ENCODE assay signal across 8 cellular contexts in the genomic region with DNA sequence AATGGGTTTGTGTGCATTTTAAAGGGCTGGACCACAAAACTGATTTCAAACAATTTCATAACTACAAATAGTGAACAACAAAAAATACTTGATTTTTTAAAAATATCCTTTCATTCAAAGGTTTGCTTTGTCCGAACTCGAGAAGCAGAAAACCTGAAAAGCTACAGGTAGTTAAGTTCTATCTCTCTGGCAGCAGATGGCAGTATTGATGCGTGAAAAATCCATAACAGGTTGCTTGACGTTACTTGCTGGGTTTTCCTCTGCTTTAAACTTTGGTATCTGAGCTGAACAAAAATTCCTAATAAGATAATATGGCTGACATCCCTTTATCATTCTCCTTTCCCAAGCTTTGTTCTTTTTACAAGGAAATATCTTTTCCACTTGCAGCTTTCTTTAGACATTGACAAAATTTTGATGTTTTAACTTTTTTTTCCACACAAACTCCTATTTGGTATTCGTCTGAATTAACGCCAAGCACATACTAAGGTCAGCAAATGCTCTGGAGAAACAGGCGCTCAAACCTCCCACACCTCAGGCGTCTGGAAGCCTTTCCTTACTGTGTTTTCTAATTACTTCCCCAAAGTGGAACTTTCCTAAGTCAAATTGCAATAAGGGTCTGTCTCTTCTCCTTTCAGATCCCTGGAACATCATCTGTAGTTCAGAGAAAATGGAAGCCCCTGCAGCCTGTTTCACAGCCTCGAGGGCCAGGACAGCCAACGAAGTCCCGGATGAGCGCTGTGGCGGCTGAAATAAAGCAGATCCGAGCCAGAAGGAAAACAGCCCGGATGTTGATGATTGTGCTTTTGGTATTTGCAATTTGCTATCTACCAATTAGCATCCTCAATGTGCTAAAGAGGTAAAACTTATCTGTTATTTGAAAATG. TPM values are rescaled to one million over a fixed set of nuclear protein-coding genes. Genes with fewer than 3 reads are reported as not detected.
A peak's percentile ranks its signal among the peaks of the same experiment; 100 is the strongest.
DNase-seq lines count a peak whose midpoint lies in the region; ATAC-seq, FAIRE-seq and TF ChIP-seq lines count a peak whose summit lies in the region.

No MANE protein-coding gene starts in this region.

- no peak overlapping the region for H3K4me2 ChIP-seq in astrocyte (ENCODE audit: low read length)

- FAIRE-seq in astrocyte (lab: Jason Lieb, UNC): peak; percentile 13

- WGBS in testis, 2 donors: 6 to 12% methylated on average over 15 of the region's 15 CpGs

- DNase-seq in SIG-M5 treated with dmso at 0.1 percent for 504 hours (lab: John Stamatoyannopoulos, UW; ENCODE audit: unreplicated experiment): peak; percentile 16
- DNase-seq in SIG-M5 (lab: John Stamatoyannopoulos, UW): no peak
- peak; percentile 46 to 86 for DNase-seq in NCI-H446 (lab: John Stamatoyannopoulos, UW)
- peak; percentile 44 for DNase-seq in astrocyte (ENCODE audit: low read depth)
- peak; percentile 78 for DNase-seq in testis
- no peak for DNase-seq in activated CD4-positive, alpha-beta memory T cell treated with anti-CD3 and anti-CD28 coated beads, Interleukin-2, amount 10 ng/mL, durations not matched to agents 7 days and 5 days

- H4K20me1 ChIP-seq in astrocyte (ENCODE audit: insufficient read depth, low read length): no peaks in the 10 kb centered on the region

- POLR2A ChIA-PET in activated CD4-positive, alpha-beta memory T cell treated with anti-CD3 and anti-CD28 coated beads, Interleukin-2, amount 10 ng/mL, durations not matched to agents 7 days and 5 days (lab: Charles Lee): no interaction called here

- H3K4me3 Mint-ChIP-seq in astrocyte (ENCODE audit: unreplicated experiment): no peak overlapping the region
- H3K4me3 Mint-ChIP-seq in activated CD4-positive, alpha-beta memory T cell treated with anti-CD3 and anti-CD28 coated beads, Interleukin-2, amount 10 ng/mL, durations not matched to agents 7 days and 5 days: no peak overlapping the region

- H3K4me3 ChIP-seq in astrocyte (ENCODE audit: insufficient read depth, low read depth, low read length): no peak overlapping the region
- no peak overlapping the region for H3K4me3 ChIP-seq in iPS-18a (ENCODE audit: low read length)
- H3K4me3 ChIP-seq in testis: peak overlapping the region; percentile 9 to 25

- H3K27me3 ChIP-seq in astrocyte (ENCODE audit: insufficient read depth, low read length) (no peaks in the 10 kb centered on the region), iPS-18a (ENCODE audit: control insufficient read depth, insufficient read depth, low read length) (no peaks in the 10 kb centered on the region), testis (no peaks in the 10 kb centered on the region)

- H3K4me1 Mint-ChIP-seq in astrocyte (ENCODE audit: low read depth, unreplicated experiment): no peaks in the 10 kb centered on the region
- H3K4me1 Mint-ChIP-seq in activated CD4-positive, alpha-beta memory T cell treated with anti-CD3 and anti-CD28 coated beads, Interleukin-2, amount 10 ng/mL, durations not matched to agents 7 days and 5 days: no peaks in the 10 kb centered on the region

- TF ChIP-seq POLR2A in testis (IDR thresholded peaks at IDR 0.05): no peak

- H3K27me3 Mint-ChIP-seq in astrocyte (ENCODE audit: low read depth, unreplicated experiment): no peaks in the 10 kb centered on the region
- no peaks in the 10 kb centered on the region for H3K27me3 Mint-ChIP-seq in activated CD4-positive, alpha-beta memory T cell treated with anti-CD3 and anti-CD28 coated beads, Interleukin-2, amount 10 ng/mL, durations not matched to agents 7 days and 5 days

- peak; percentile 74 for TF ChIP-seq CTCF in astrocyte (IDR thresholded peaks at IDR 0.05; ENCODE audit: insufficient read depth, low read depth, low read length)
- TF ChIP-seq CTCF in testis (IDR thresholded peaks at IDR 0.05): peak; percentile 30 to 54 (median 50)

- no peaks in the 10 kb centered on the region for H3K9me3 Mint-ChIP-seq in astrocyte (ENCODE audit: unreplicated experiment)
- no peaks in the 10 kb centered on the region for H3K9me3 Mint-ChIP-seq in activated CD4-positive, alpha-beta memory T cell treated with anti-CD3 and anti-CD28 coated beads, Interleukin-2, amount 10 ng/mL, durations not matched to agents 7 days and 5 days

- H3K9me3 ChIP-seq in astrocyte (ENCODE audit: insufficient read depth, low read depth, low read length): no peaks in the 10 kb centered on the region
- H3K9me3 ChIP-seq in iPS-18a (ENCODE audit: control insufficient read depth, low read depth, low read length): no peaks in the 10 kb centered on the region
- no peaks in the 10 kb centered on the region for H3K9me3 ChIP-seq in testis

- peak; percentile 57 for ATAC-seq in HG03025 (IDR thresholded peaks at IDR 0.05; ENCODE audit: low FRiP score, unreplicated experiment)

- H3K79me2 ChIP-seq in astrocyte (ENCODE audit: insufficient read depth, low read length): no peaks in the 10 kb centered on the region

- H3K9ac ChIP-seq in astrocyte (ENCODE audit: low read length) (no peak overlapping the region), iPS-18a (ENCODE audit: low read length) (peak overlapping the region; percentile 33)

- intact Hi-C loops in testis (cut with DNase I; ENCODE audit: low total_unique reads): no loop called here

- no peaks in the 10 kb centered on the region for H3K36me3 Mint-ChIP-seq in astrocyte (ENCODE audit: low read depth, unreplicated experiment)
- no peaks in the 10 kb centered on the region for H3K36me3 Mint-ChIP-seq in activated CD4-positive, alpha-beta memory T cell treated with anti-CD3 and anti-CD28 coated beads, Interleukin-2, amount 10 ng/mL, durations not matched to agents 7 days and 5 days (ENCODE audit: low read depth)

- CTCF ChIA-PET in activated CD4-positive, alpha-beta memory T cell treated with anti-CD3 and anti-CD28 coated beads, Interleukin-2, amount 10 ng/mL, durations not matched to agents 7 days and 5 days (lab: Charles Lee): interaction anchor here (1.0 to 1.4 kb wide), 3 partner anchors 9 to 17 kb away, joined by 3 to 7 read pairs (median 3); no protein-coding TSS in a partner anchor

- H3K4me1 ChIP-seq in astrocyte (ENCODE audit: insufficient read depth, low read length) (no peaks in the 10 kb centered on the region), iPS-18a (ENCODE audit: control insufficient read depth, low read depth, low read length) (peaks cover 17% of the 10 kb centered on the region), testis (no peaks in the 10 kb centered on the region)

- H3K27ac ChIP-seq in astrocyte (ENCODE audit: low read depth, low read length) (no peak overlapping the region), iPS-18a (ENCODE audit: low read length) (no peak overlapping the region), testis (peak overlapping the region in 1 of 2 donors; percentile 12)

- H3K36me3 ChIP-seq in astrocyte (ENCODE audit: insufficient read depth, low read length) (no peaks in the 10 kb centered on the region), iPS-18a (ENCODE audit: control insufficient read depth, low read depth, low read length) (no peaks in the 10 kb centered on the region), testis (ENCODE audit: low read depth, missing control alignments) (no peaks in the 10 kb centered on the region)

- H2AFZ ChIP-seq in astrocyte (ENCODE audit: low read depth, low read length): no peak overlapping the region

- no peak overlapping the region for H3K27ac Mint-ChIP-seq in astrocyte (ENCODE audit: unreplicated experiment)
- H3K27ac Mint-ChIP-seq in activated CD4-positive, alpha-beta memory T cell treated with anti-CD3 and anti-CD28 coated beads, Interleukin-2, amount 10 ng/mL, durations not matched to agents 7 days and 5 days: no peak overlapping the region

RNA-seq across cellular contexts. Expression of gene GFRAL, which starts 50.3 kb away (rescaled TPM):
- total RNA-seq in astrocyte: not detected in 2 replicates
- under 1 TPM; 0.19 to 0.31 TPM for total RNA-seq in testis
- polyA plus RNA-seq in testis (ENCODE audit: insufficient read depth, low read depth, low replicate concordance): not detected
- total RNA-seq in activated CD4-positive, alpha-beta memory T cell treated with anti-CD3 and anti-CD28 coated beads, Interleukin-2, amount 10 ng/mL, durations not matched to agents 7 days and 5 days: not detected

Comparison
In these comparisons a context has a peak if more than half of its experiments do, and no peak if none do; other contexts are left out.
1. DNase-seq: peak in SIG-M5 treated with dmso at 0.1 percent for 504 hours (single experiment), NCI-H446 (2 of 2), astrocyte (single experiment) and testis (single experiment); none in SIG-M5 (single experiment) and activated CD4-positive, alpha-beta memory T cell treated with anti-CD3 and anti-CD28 coated beads, Interleukin-2, amount 10 ng/mL, durations not matched to agents 7 days and 5 days (single experiment).
2. H3K4me3 ChIP-seq: peak in testis (2 of 2); none in astrocyte (single experiment) and iPS-18a (single experiment).